In genomic region chr1:108591471-108591870, GRCh38 we compare ENCODE assay signal across 9 cellular contexts. TPM values are rescaled to one million over a fixed set of nuclear protein-coding genes. Genes with fewer than 3 reads are reported as not detected.
DNase-seq lines count a peak whose midpoint lies in the region; ATAC-seq, FAIRE-seq and TF ChIP-seq lines count a peak whose summit lies in the region.
"Had no signal": no experiment of that assay in that cellular context is flagged by ENCODE, and none has a peak within 500 bp of the region (broad histone marks: within the 10 kb centered on the region; RNA-seq: fewer than 3 reads in every experiment).

No MANE protein-coding gene starts in this region.

- H3K27ac ChIP-seq in A673 (ENCODE audit: low read depth, low read length, poor library complexity, severe bottlenecking) (peak overlapping the region; percentile 79), SJSA1 (peak overlapping the region; percentile 89), gastroesophageal sphincter (peak overlapping the region; percentile 69 to 80 (median 72)), pancreas (peak overlapping the region in 2 of 4 donors; percentile 34 to 65)

- H3K27me3 ChIP-seq in A673 (replicated peaks; ENCODE audit: insufficient read depth, low read depth, low read length, poor library complexity): no peaks in the 10 kb centered on the region
- no peaks in the 10 kb centered on the region for H3K27me3 ChIP-seq in SJSA1 (replicated peaks)
- no peaks in the 10 kb centered on the region for H3K27me3 ChIP-seq in gastroesophageal sphincter
- H3K27me3 ChIP-seq in pancreas: no peaks in the 10 kb centered on the region

- H3K4me1 ChIP-seq in A673 (ENCODE audit: insufficient read depth, low read length, poor library complexity, severe bottlenecking) (peaks cover 60% of the 10 kb centered on the region), SJSA1 (replicated peaks) (peaks cover 39% of the 10 kb centered on the region), gastroesophageal sphincter (peaks cover 6 to 56% (median 10%) of the 10 kb centered on the region in 3 donors), pancreas (peaks cover 0 to 27% (median 11%) of the 10 kb centered on the region in 3 donors)

- TF ChIP-seq POLR2A in gastroesophageal sphincter (IDR thresholded peaks at IDR 0.05): no peak

- TF ChIP-seq CTCF in A673 (conservative IDR thresholded peaks at IDR 0.05; ENCODE audit: low read depth, low read length) (no peak), gastroesophageal sphincter (IDR thresholded peaks at IDR 0.05) (no peak), pancreas (IDR thresholded peaks at IDR 0.05) (no peak)

- no peak for FAIRE-seq in pancreas (lab: Jason Lieb, UNC)

- BruUV-seq in A673 (replicated peaks; lab: Mats Ljungman, UMichigan): no TSS peak

- intact Hi-C loops in A673 (cut with micrococcal nuclease; ENCODE audit: unreplicated experiment): loop anchor here (5.0 kb wide), 1 partner anchor 51 kb away; no protein-coding TSS in a partner anchor
- intact Hi-C loops in pancreas (cut with DNase I): no loop called here

- 46 to 55% methylated on average over 4 of the region's 4 CpGs for WGBS in gastroesophageal sphincter (ENCODE audit: low coverage in 1 of 2), 2 donors
- WGBS in pancreas, 2 donors: 77 to 82% methylated on average over 4 of the region's 4 CpGs

- no peaks in the 10 kb centered on the region for H3K36me3 ChIP-seq in A673 (ENCODE audit: insufficient read depth, low read length, poor library complexity, severe bottlenecking)
- H3K36me3 ChIP-seq in SJSA1: no peaks in the 10 kb centered on the region
- no peaks in the 10 kb centered on the region for H3K36me3 ChIP-seq in gastroesophageal sphincter
- H3K36me3 ChIP-seq in pancreas: no peaks in the 10 kb centered on the region

- peak overlapping the region; percentile 17 for H3K4me3 ChIP-seq in A673 (ENCODE audit: low read depth, low read length, poor library complexity, severe bottlenecking)
- no peak overlapping the region for H3K4me3 ChIP-seq in SJSA1
- no peak overlapping the region for H3K4me3 ChIP-seq in gastroesophageal sphincter
- H3K4me3 ChIP-seq in pancreas: no peak overlapping the region

- ATAC-seq in gastroesophageal sphincter (peak; percentile 49), pancreas (peak in 3 of 4 donors; percentile 23 to 46 (median 37)), GM21825 (IDR thresholded peaks at IDR 0.05; ENCODE audit: unreplicated experiment) (no peak)
- ATAC-seq: WTC11 had no signal

- DNase-seq in A673 (ENCODE audit: low spot score): peak; percentile 71
- DNase-seq in SJSA1 (ENCODE audit: low read depth in 1 of 2, low spot score in 2 of 2): no peak
- no peak for DNase-seq in pancreas
- DNase-seq in dermis blood vessel endothelial cell: no peak
- no peak for DNase-seq in NCI-H510A (lab: John Stamatoyannopoulos, UW)
- no peak for DNase-seq in central memory CD4-positive, alpha-beta T cell

- CTCF ChIA-PET in A673 (lab: Charles Lee): no interaction called here

- no peak for TF ChIP-seq EP300 in gastroesophageal sphincter (IDR thresholded peaks at IDR 0.05)

- POLR2A ChIA-PET in A673 (lab: Charles Lee; ENCODE audit: low non-redundant PET): no interaction called here

- H3K9me3 ChIP-seq in A673 (ENCODE audit: low read depth, low read length, poor library complexity, severe bottlenecking): no peaks in the 10 kb centered on the region
- H3K9me3 ChIP-seq in SJSA1 (replicated peaks): no peaks in the 10 kb centered on the region
- no peaks in the 10 kb centered on the region for H3K9me3 ChIP-seq in gastroesophageal sphincter
- H3K9me3 ChIP-seq in pancreas: no peaks in the 10 kb centered on the region

RNA-seq across cellular contexts. Expression of gene EEIG2, which starts 31.6 kb away (rescaled TPM):
- total RNA-seq in A673 (2021) (14.6 and 15.7 TPM in 2 replicates), gastroesophageal sphincter (10 to 100 TPM; 11.6 to 23.8 (median 14.9) TPM), pancreas (10 to 100 TPM in 2 of 6 donors, 1 to 10 TPM in 4; 2.8 to 13.0 (median 3.3) TPM), dermis blood vessel endothelial cell (1.5 and 3.0 TPM in 2 replicates)
- 25.8 and 32.3 TPM in 2 replicates for total RNA-seq in SJSA1 (2014; rRNA removed; shearing (Covaris generic))
- polyA plus RNA-seq in pancreas: 1 to 10 TPM; 1.7 to 1.8 TPM
